ENCODE assay signal across 9 cellular contexts in genomic region chr19:43928820-43929219, GRCh38.
"Had no signal": no experiment of that assay in that cellular context is flagged by ENCODE, and none has a peak within 500 bp of the region (broad histone marks: within the 10 kb centered on the region; RNA-seq: fewer than 3 reads in every experiment).

No MANE protein-coding gene starts in this region.

- H2AFZ ChIP-seq: GM23248 had no signal

- H3K4me3 ChIP-seq: GM23248, HAP-1 had no signal

- ATAC-seq: HCT116 had no signal

- H3K4me2 ChIP-seq: KMS-11 had no signal

- H3K9me3 ChIP-seq: HAP-1 had no signal

- DNase-seq: GM23248, GOT3, H7, IMR-90, KBM-7 had no signal

- H3K27ac ChIP-seq: GM23248, HL-60, KMS-11 had no signal

- H3K4me1 ChIP-seq: HAP-1 had no signal

- H3K9ac ChIP-seq: GM23248, KMS-11 had no signal
